8 cellular contexts compared by ENCODE assay signal in the genomic region with DNA sequence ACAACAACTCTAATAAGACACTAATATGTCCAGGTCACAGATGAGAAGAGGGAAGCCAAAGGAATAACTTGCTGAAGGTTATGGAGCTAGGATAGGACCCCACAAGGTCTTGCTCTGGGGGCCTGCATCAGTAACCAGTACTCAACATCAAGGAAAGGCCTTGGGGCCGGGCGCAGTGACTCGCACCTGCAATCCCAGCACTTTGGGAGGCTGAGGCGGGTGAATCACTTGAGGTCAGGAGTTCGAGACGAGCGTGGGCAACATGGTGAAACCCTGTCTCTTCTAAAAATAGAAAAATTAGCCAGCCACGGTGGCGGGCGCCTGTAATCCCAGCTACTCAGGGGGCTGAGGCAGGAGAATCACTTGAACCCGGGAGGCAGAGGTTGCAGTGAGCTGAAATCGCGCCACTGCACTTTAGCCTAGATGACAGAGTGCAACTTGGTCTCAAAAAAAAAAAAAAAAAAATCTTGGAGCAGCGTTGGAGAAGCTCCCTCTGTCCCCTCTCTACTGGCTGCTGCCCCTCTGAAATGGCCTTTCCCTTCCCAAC. TPM values are rescaled to one million over a fixed set of nuclear protein-coding genes. Genes with fewer than 3 reads are reported as not detected.
DNase-seq lines count a peak whose midpoint lies in the region; ATAC-seq, FAIRE-seq and TF ChIP-seq lines count a peak whose summit lies in the region.

No MANE protein-coding gene starts in this region.

- FAIRE-seq in D721Med (lab: Jason Lieb, UNC), result no peak

- peak overlapping the region; percentile 87 for H3K27ac Mint-ChIP-seq in glutamatergic neuron (ENCODE audit: unreplicated experiment)

- TF ChIP-seq CTCF in glutamatergic neuron (IDR thresholded peaks at IDR 0.05; ENCODE audit: partially characterized antibody, unreplicated experiment), result no peak
- no peak for TF ChIP-seq CTCF in D721Med (IDR thresholded peaks at IDR 0.05; ENCODE audit: insufficient read depth, missing control alignments)

- H3K27me3 Mint-ChIP-seq in glutamatergic neuron (ENCODE audit: unreplicated experiment), result peaks cover 6% of the 10 kb centered on the region

- peak; percentile 8 to 9 for ATAC-seq in activated CD4-positive, CD25-positive, alpha-beta regulatory T cell treated with anti-CD3 and anti-CD28 coated beads, Interleukin-2, amount 50 U/mL, for 24 hours
- no peak for ATAC-seq in GM21619 (IDR thresholded peaks at IDR 0.05; ENCODE audit: unreplicated experiment)

- no peaks in the 10 kb centered on the region for H3K36me3 Mint-ChIP-seq in glutamatergic neuron (ENCODE audit: unreplicated experiment)

- no peak overlapping the region for H3K27ac ChIP-seq in substantia nigra (ENCODE audit: low read depth, low read length, poor library complexity, severe bottlenecking)

- no peak for DNase-seq in activated CD4-positive, CD25-positive, alpha-beta regulatory T cell treated with anti-CD3 and anti-CD28 coated beads, Interleukin-2, amount 50 U/mL, for 72 hours
- DNase-seq in activated CD4-positive, alpha-beta T cell treated with anti-CD3 and anti-CD28 coated beads, Interleukin-2, amount 50 U/mL, for 48 hours, result peak; percentile 71 to 75
- DNase-seq in glutamatergic neuron, result no peak
- peak; percentile 36 for DNase-seq in stimulated activated CD8-positive, alpha-beta memory T cell treated with anti-CD3 and anti-CD28 coated beads, Interleukin-4, amount 100 ng/mL, for 24 hours (ENCODE audit: low read depth)
- DNase-seq in substantia nigra (lab: John Stamatoyannopoulos, UW), result no peak
- no peak for DNase-seq in D721Med (ENCODE audit: insufficient read length, low spot score)

- peak overlapping the region; percentile 87 for H3K4me3 Mint-ChIP-seq in glutamatergic neuron (ENCODE audit: unreplicated experiment)

- peaks cover 16% of the 10 kb centered on the region for H3K9me3 Mint-ChIP-seq in glutamatergic neuron (ENCODE audit: unreplicated experiment)

- H3K4me1 Mint-ChIP-seq in glutamatergic neuron (ENCODE audit: low read depth, unreplicated experiment), result peaks cover 17% of the 10 kb centered on the region

RNA-seq across cellular contexts. Expression of a gene that starts 1.8 kb away (rescaled TPM):
- total RNA-seq in glutamatergic neuron (ENCODE audit: unreplicated experiment), result 98.5 TPM

RNA-seq across cellular contexts. Expression of a gene that starts 2.3 kb away (rescaled TPM):
- not detected for total RNA-seq in glutamatergic neuron (ENCODE audit: unreplicated experiment)

RNA-seq across cellular contexts. Expression of a gene that starts 28.0 kb away (rescaled TPM):
- 514 TPM for total RNA-seq in glutamatergic neuron (ENCODE audit: unreplicated experiment)

RNA-seq across cellular contexts. Expression of a gene that starts 37.3 kb away (rescaled TPM):
- 64.4 TPM for total RNA-seq in glutamatergic neuron (ENCODE audit: unreplicated experiment)

RNA-seq across cellular contexts. Expression of a gene that starts 37.8 kb away (rescaled TPM):
- total RNA-seq in glutamatergic neuron (ENCODE audit: unreplicated experiment), result 22.8 TPM

Comparison
In these comparisons a context has a peak if more than half of its experiments do, and no peak if none do; other contexts are left out.
1. DNase-seq: peak in activated CD4-positive, alpha-beta T cell treated with anti-CD3 and anti-CD28 coated beads, Interleukin-2, amount 50 U/mL, for 48 hours (2 of 2) and stimulated activated CD8-positive, alpha-beta memory T cell treated with anti-CD3 and anti-CD28 coated beads, Interleukin-4, amount 100 ng/mL, for 24 hours (single experiment); none in activated CD4-positive, CD25-positive, alpha-beta regulatory T cell treated with anti-CD3 and anti-CD28 coated beads, Interleukin-2, amount 50 U/mL, for 72 hours (single experiment), glutamatergic neuron (single experiment), substantia nigra (0 of 49) and D721Med (single experiment).